8 cellular contexts compared by ENCODE assay signal in genomic region chr20:23362392-23363256, GRCh38. TPM values are rescaled to one million over a fixed set of nuclear protein-coding genes. Genes with fewer than 3 reads are reported as not detected.
A peak's percentile ranks its signal among the peaks of the same experiment; 100 is the strongest.
DNase-seq lines count a peak whose midpoint lies in the region; ATAC-seq, FAIRE-seq and TF ChIP-seq lines count a peak whose summit lies in the region.

No MANE protein-coding gene starts in this region.

- DNase-seq in AG08395 (ENCODE audit: low spot score) (peak; percentile 29), SJCRH30 (peak; percentile 71 to 72), colonic mucosa (peak; percentile 46), right lobe of liver (peak in 2 of 3 donors; percentile 61 to 71), suprapubic skin (ENCODE audit: low spot score in 2 of 2) (peak in 1 of 2 donors; percentile 84), D721Med (ENCODE audit: insufficient read length, low spot score) (no peak)

- WGBS in right lobe of liver (ENCODE audit: insufficient coverage, low coverage, low lambda C conversion rate, missing lambda C conversion rate) = 19% methylated on average over 12 of the region's 50 CpGs
- 16% methylated on average over 11 of the region's 50 CpGs for WGBS in suprapubic skin

- intact Hi-C loops in colonic mucosa (cut with DNase I) (loop anchor here (5.0 kb wide), 1 partner anchor 60 kb away; the partner anchor contains the start of gene NAPB), right lobe of liver (cut with DNase I) (no loop called here)

- no peak for TF ChIP-seq EP300 in suprapubic skin (IDR thresholded peaks at IDR 0.05)

- TF ChIP-seq POLR2A in right lobe of liver (IDR thresholded peaks at IDR 0.05) = no peak
- no peak for TF ChIP-seq POLR2A in suprapubic skin (IDR thresholded peaks at IDR 0.05)

- FAIRE-seq in D721Med (lab: Jason Lieb, UNC) = no peak

- peaks cover 35% of the 10 kb centered on the region for H3K36me3 ChIP-seq in SJCRH30
- no peaks in the 10 kb centered on the region for H3K36me3 ChIP-seq in colonic mucosa
- H3K36me3 ChIP-seq in right lobe of liver = peaks cover 0 to 8% (median 3%) of the 10 kb centered on the region in 4 donors
- peaks cover 11% of the 10 kb centered on the region for H3K36me3 ChIP-seq in suprapubic skin

- H3K4me3 ChIP-seq in SJCRH30 (peak overlapping the region; percentile 72), colonic mucosa (peak overlapping the region; percentile 79), right lobe of liver (peak overlapping the region; percentile 60 to 88 (median 76)), suprapubic skin (peak overlapping the region; percentile 91)

- peak; percentile 7 for ATAC-seq in GM18517 (IDR thresholded peaks at IDR 0.05; ENCODE audit: unreplicated experiment)
- peak; percentile 16 for ATAC-seq in HG03159 (IDR thresholded peaks at IDR 0.05; ENCODE audit: unreplicated experiment)
- ATAC-seq in right lobe of liver = peak in 3 of 4 donors; percentile 0 to 14 (median 0)

- peaks cover 18% of the 10 kb centered on the region for H3K4me1 ChIP-seq in SJCRH30
- H3K4me1 ChIP-seq in colonic mucosa = peaks cover 12% of the 10 kb centered on the region
- H3K4me1 ChIP-seq in right lobe of liver = peaks cover 0 to 39% (median 15%) of the 10 kb centered on the region in 4 donors
- peaks cover 52% of the 10 kb centered on the region for H3K4me1 ChIP-seq in suprapubic skin

- TF ChIP-seq CTCF in colonic mucosa (IDR thresholded peaks at IDR 0.05) (no peak), right lobe of liver (IDR thresholded peaks at IDR 0.05) (peak in 1 of 4 donors; percentile 6), suprapubic skin (IDR thresholded peaks at IDR 0.05) (no peak), D721Med (IDR thresholded peaks at IDR 0.05; ENCODE audit: insufficient read depth, missing control alignments) (no peak)

- H3K9ac ChIP-seq in colonic mucosa (ENCODE audit: low read depth in 2 of 2, low read length in 2 of 2) = peak overlapping the region; percentile 85 to 88

- H3K27ac ChIP-seq in SJCRH30 (peak overlapping the region; percentile 77), colonic mucosa (peak overlapping the region; percentile 89), right lobe of liver (peak overlapping the region; percentile 86 to 96 (median 89)), suprapubic skin (peak overlapping the region; percentile 93)

- no peaks in the 10 kb centered on the region for H3K9me3 ChIP-seq in SJCRH30 (replicated peaks)
- H3K9me3 ChIP-seq in colonic mucosa = no peaks in the 10 kb centered on the region
- no peaks in the 10 kb centered on the region for H3K9me3 ChIP-seq in right lobe of liver
- no peaks in the 10 kb centered on the region for H3K9me3 ChIP-seq in suprapubic skin

- no peaks in the 10 kb centered on the region for H3K27me3 ChIP-seq in SJCRH30
- no peaks in the 10 kb centered on the region for H3K27me3 ChIP-seq in colonic mucosa
- H3K27me3 ChIP-seq in right lobe of liver = no peaks in the 10 kb centered on the region
- H3K27me3 ChIP-seq in suprapubic skin = no peaks in the 10 kb centered on the region

RNA-seq across cellular contexts. Expression of gene GZF1, which starts 0.6 kb away (rescaled TPM):
- total RNA-seq in SJCRH30 (2014; rRNA removed; shearing (Covaris generic)) = 31.8 and 32.2 TPM in 2 replicates
- total RNA-seq in colonic mucosa = 1 to 10 TPM; 8.5 to 9.6 TPM
- total RNA-seq in right lobe of liver = 1 to 10 TPM; 3.5 to 9.6 (median 6.1) TPM
- total RNA-seq in suprapubic skin = 10 to 100 TPM; 11.1 to 19.1 (median 15.2) TPM

RNA-seq across cellular contexts. Expression of gene NXT1, which starts 12.0 kb away (rescaled TPM):
- 85.9 and 90.7 TPM in 2 replicates for total RNA-seq in SJCRH30 (2014; rRNA removed; shearing (Covaris generic))
- total RNA-seq in colonic mucosa (10 to 100 TPM; 12.4 to 16.6 TPM), right lobe of liver (10 to 100 TPM in 2 of 6 experiments, 1 to 10 TPM in 4; 3.8 to 11.2 (median 6.1) TPM), suprapubic skin (10 to 100 TPM; 18.3 to 64.5 (median 43.9) TPM)

RNA-seq across cellular contexts. Expression of gene NAPB, which starts 58.7 kb away (rescaled TPM):
- 7.1 and 11.3 TPM in 2 replicates for total RNA-seq in SJCRH30 (2014; rRNA removed; shearing (Covaris generic))
- total RNA-seq in colonic mucosa = 1 to 10 TPM; 7.5 to 8.4 TPM
- total RNA-seq in right lobe of liver = 1 to 10 TPM; 3.2 to 5.8 (median 4.9) TPM
- 10 to 100 TPM in 1 of 4 donors, 1 to 10 TPM in 3; 6.6 to 21.6 (median 8.9) TPM for total RNA-seq in suprapubic skin
